Comparison of ENCODE assay signal across 8 cellular contexts in the genomic region with DNA sequence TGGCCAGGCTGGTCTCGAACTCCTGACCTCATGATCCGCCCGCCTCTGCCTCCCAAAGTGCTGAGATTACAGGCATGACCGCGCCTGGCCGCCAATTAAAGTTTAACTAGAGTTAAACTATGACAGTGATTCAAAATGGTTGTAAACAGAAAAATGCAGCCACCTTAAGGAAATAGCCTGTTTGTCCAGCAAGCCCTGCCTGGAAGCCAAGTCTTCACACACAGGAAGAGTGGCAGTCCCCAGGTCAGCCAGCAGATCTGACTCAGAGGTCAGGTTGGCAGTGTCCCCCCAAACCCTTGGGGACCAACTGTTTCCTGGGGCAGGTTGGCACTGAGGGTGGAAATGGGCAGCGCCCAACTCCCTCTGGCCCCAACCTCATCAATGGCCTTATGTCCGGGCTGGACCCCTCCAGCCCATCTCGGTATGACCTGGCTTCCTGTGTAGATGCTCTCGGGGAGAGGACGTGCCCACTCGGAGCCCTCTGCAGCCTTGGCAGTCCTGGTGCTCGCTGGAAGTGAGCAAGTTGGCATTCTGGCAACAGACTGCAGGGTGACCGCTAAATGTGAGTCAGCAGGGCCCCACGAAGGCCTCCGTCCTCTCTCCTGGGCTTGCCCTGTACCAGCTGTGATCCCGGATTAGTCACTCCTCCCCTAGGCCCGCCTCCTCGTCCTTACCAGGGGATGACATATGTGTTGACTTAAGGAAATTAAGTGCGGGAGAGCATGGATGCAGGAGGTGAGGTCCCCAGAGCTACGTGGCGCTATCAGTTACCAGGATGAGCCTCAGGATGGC. TPM values are rescaled to one million over a fixed set of nuclear protein-coding genes. Genes with fewer than 3 reads are reported as not detected.
DNase-seq lines count a peak whose midpoint lies in the region; ATAC-seq lines count a peak whose summit lies in the region.

No MANE protein-coding gene starts in this region.

- POLR2A ChIA-PET in activated naive CD8-positive, alpha-beta T cell treated with anti-CD3 and anti-CD28 coated beads, Interleukin-2, amount 10 ng/mL, durations not matched to agents 7 days and 5 days (lab: Charles Lee): interaction anchor here (1.3 to 1.5 kb wide), 4 partner anchors 10 to 18 kb away, joined by 5 to 18 read pairs (median 8); partner anchors contain the start of genes HSP90AB1 and SLC29A1

- peaks cover 4% of the 10 kb centered on the region for H3K27me3 Mint-ChIP-seq in activated naive CD8-positive, alpha-beta T cell treated with anti-CD3 and anti-CD28 coated beads, Interleukin-2, amount 10 ng/mL, durations not matched to agents 7 days and 5 days

- no peaks in the 10 kb centered on the region for H3K9me3 Mint-ChIP-seq in activated naive CD8-positive, alpha-beta T cell treated with anti-CD3 and anti-CD28 coated beads, Interleukin-2, amount 10 ng/mL, durations not matched to agents 7 days and 5 days

- no peaks in the 10 kb centered on the region for H3K36me3 Mint-ChIP-seq in activated naive CD8-positive, alpha-beta T cell treated with anti-CD3 and anti-CD28 coated beads, Interleukin-2, amount 10 ng/mL, durations not matched to agents 7 days and 5 days

- ATAC-seq in activated naive CD8-positive, alpha-beta T cell treated with anti-CD3 and anti-CD28 coated beads, Interleukin-2, amount 10 ng/mL, durations not matched to agents 7 days and 5 days (ENCODE audit: low read depth): peak; percentile 72

- DNase-seq in Daoy (ENCODE audit: low read depth): peak; percentile 99
- DNase-seq in HCEC 1CT: peak; percentile 98
- DNase-seq in NAMALWA (ENCODE audit: low spot score): peak; percentile 41
- DNase-seq in SK-N-DZ (ENCODE audit: low spot score): peak; percentile 77
- no peak for DNase-seq in activated naive CD8-positive, alpha-beta T cell treated with anti-CD3 and anti-CD28 coated beads, Interleukin-2, amount 10 ng/mL, durations not matched to agents 7 days and 5 days
- peak; percentile 62 to 96 (median 82) for DNase-seq in head of caudate nucleus
- peak; percentile 86 for DNase-seq in occipital lobe (lab: John Stamatoyannopoulos, UW)
- peak; percentile 96 for DNase-seq in ureter (ENCODE audit: low spot score)

- intact Hi-C loops in head of caudate nucleus (cut with DNase I): loop anchor here (10.0 kb wide), 1 partner anchor 132 kb away; no protein-coding TSS in a partner anchor

- H3K4me3 Mint-ChIP-seq in activated naive CD8-positive, alpha-beta T cell treated with anti-CD3 and anti-CD28 coated beads, Interleukin-2, amount 10 ng/mL, durations not matched to agents 7 days and 5 days: peak overlapping the region; percentile 91

- peak overlapping the region; percentile 94 for H3K27ac Mint-ChIP-seq in activated naive CD8-positive, alpha-beta T cell treated with anti-CD3 and anti-CD28 coated beads, Interleukin-2, amount 10 ng/mL, durations not matched to agents 7 days and 5 days

- peaks cover 16% of the 10 kb centered on the region for H3K4me1 Mint-ChIP-seq in activated naive CD8-positive, alpha-beta T cell treated with anti-CD3 and anti-CD28 coated beads, Interleukin-2, amount 10 ng/mL, durations not matched to agents 7 days and 5 days

RNA-seq across cellular contexts. Expression of gene HSP90AB1, which starts 9.7 kb away (rescaled TPM):
- total RNA-seq in Daoy (2014; rRNA removed; shearing (Covaris generic)): 2,636 and 2,780 TPM in 2 replicates
- polyA plus RNA-seq in SK-N-DZ (2014; cell fraction: cytosol; rRNA removed): 1,614 and 1,776 TPM in 2 replicates
- 579 and 767 TPM in 2 replicates for polyA plus RNA-seq in SK-N-DZ (2014; cell fraction: nucleus; rRNA removed)
- total RNA-seq in activated naive CD8-positive, alpha-beta T cell treated with anti-CD3 and anti-CD28 coated beads, Interleukin-2, amount 10 ng/mL, durations not matched to agents 7 days and 5 days: 100 to 1,000 TPM; 453 to 466 TPM
- 440 TPM for total RNA-seq in occipital lobe
- 936 TPM for total RNA-seq in ureter

RNA-seq across cellular contexts. Expression of gene SLC29A1, which starts 13.8 kb away (rescaled TPM):
- 14.7 and 20.4 TPM in 2 replicates for total RNA-seq in Daoy (2014; rRNA removed; shearing (Covaris generic))
- polyA plus RNA-seq in SK-N-DZ (2014; cell fraction: cytosol; rRNA removed): 53.3 and 54.4 TPM in 2 replicates
- polyA plus RNA-seq in SK-N-DZ (2014; cell fraction: nucleus; rRNA removed): 213 and 272 TPM in 2 replicates
- 10 to 100 TPM; 22.5 to 24.0 TPM for total RNA-seq in activated naive CD8-positive, alpha-beta T cell treated with anti-CD3 and anti-CD28 coated beads, Interleukin-2, amount 10 ng/mL, durations not matched to agents 7 days and 5 days
- total RNA-seq in occipital lobe (5.5 TPM), ureter (58.1 TPM)

RNA-seq across cellular contexts. Expression of gene SLC35B2, which starts 20.1 kb away (rescaled TPM):
- 86.8 and 92.8 TPM in 2 replicates for total RNA-seq in Daoy (2014; rRNA removed; shearing (Covaris generic))
- 52.7 and 59.7 TPM in 2 replicates for polyA plus RNA-seq in SK-N-DZ (2014; cell fraction: cytosol; rRNA removed)
- 39.2 and 41.2 TPM in 2 replicates for polyA plus RNA-seq in SK-N-DZ (2014; cell fraction: nucleus; rRNA removed)
- total RNA-seq in activated naive CD8-positive, alpha-beta T cell treated with anti-CD3 and anti-CD28 coated beads, Interleukin-2, amount 10 ng/mL, durations not matched to agents 7 days and 5 days: 10 to 100 TPM; 28.4 TPM
- total RNA-seq in occipital lobe (33.1 TPM), ureter (33.6 TPM)

RNA-seq across cellular contexts. Expression of gene MYMX, which starts 20.5 kb away (rescaled TPM):
- not detected in 2 replicates for total RNA-seq in Daoy (2014; rRNA removed; shearing (Covaris generic))
- polyA plus RNA-seq in SK-N-DZ (2014; cell fraction: cytosol; rRNA removed): not detected in 2 replicates
- polyA plus RNA-seq in SK-N-DZ (2014; cell fraction: nucleus; rRNA removed): not detected in 2 replicates
- not detected for total RNA-seq in activated naive CD8-positive, alpha-beta T cell treated with anti-CD3 and anti-CD28 coated beads, Interleukin-2, amount 10 ng/mL, durations not matched to agents 7 days and 5 days
- total RNA-seq in occipital lobe: not detected
- not detected for total RNA-seq in ureter

RNA-seq across cellular contexts. Expression of gene NFKBIE, which starts 28.1 kb away (rescaled TPM):
- total RNA-seq in Daoy (2014; rRNA removed; shearing (Covaris generic)): 42.3 and 56.3 TPM in 2 replicates
- 17.0 and 22.0 TPM in 2 replicates for polyA plus RNA-seq in SK-N-DZ (2014; cell fraction: cytosol; rRNA removed)
- polyA plus RNA-seq in SK-N-DZ (2014; cell fraction: nucleus; rRNA removed): 19.9 and 24.9 TPM in 2 replicates
- total RNA-seq in activated naive CD8-positive, alpha-beta T cell treated with anti-CD3 and anti-CD28 coated beads, Interleukin-2, amount 10 ng/mL, durations not matched to agents 7 days and 5 days: 10 to 100 TPM; 14.0 to 14.3 TPM
- total RNA-seq in occipital lobe (7.8 TPM), ureter (8.0 TPM)
